1 cellular context compared by ENCODE assay signal in genomic region chr15:70763120-70763949, GRCh38.
TF ChIP-seq lines count a peak whose summit lies in the region.

A gene with protein sequence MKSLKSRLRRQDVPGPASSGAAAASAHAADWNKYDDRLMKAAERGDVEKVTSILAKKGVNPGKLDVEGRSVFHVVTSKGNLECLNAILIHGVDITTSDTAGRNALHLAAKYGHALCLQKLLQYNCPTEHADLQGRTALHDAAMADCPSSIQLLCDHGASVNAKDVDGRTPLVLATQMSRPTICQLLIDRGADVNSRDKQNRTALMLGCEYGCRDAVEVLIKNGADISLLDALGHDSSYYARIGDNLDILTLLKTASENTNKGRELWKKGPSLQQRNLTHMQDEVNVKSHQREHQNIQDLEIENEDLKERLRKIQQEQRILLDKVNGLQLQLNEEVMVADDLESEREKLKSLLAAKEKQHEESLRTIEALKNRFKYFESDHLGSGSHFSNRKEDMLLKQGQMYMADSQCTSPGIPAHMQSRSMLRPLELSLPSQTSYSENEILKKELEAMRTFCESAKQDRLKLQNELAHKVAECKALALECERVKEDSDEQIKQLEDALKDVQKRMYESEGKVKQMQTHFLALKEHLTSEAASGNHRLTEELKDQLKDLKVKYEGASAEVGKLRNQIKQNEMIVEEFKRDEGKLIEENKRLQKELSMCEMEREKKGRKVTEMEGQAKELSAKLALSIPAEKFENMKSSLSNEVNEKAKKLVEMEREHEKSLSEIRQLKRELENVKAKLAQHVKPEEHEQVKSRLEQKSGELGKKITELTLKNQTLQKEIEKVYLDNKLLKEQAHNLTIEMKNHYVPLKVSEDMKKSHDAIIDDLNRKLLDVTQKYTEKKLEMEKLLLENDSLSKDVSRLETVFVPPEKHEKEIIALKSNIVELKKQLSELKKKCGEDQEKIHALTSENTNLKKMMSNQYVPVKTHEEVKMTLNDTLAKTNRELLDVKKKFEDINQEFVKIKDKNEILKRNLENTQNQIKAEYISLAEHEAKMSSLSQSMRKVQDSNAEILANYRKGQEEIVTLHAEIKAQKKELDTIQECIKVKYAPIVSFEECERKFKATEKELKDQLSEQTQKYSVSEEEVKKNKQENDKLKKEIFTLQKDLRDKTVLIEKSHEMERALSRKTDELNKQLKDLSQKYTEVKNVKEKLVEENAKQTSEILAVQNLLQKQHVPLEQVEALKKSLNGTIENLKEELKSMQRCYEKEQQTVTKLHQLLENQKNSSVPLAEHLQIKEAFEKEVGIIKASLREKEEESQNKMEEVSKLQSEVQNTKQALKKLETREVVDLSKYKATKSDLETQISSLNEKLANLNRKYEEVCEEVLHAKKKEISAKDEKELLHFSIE (N-terminal part only) (minus strand): TSS chr15:70763558. CDS start chr15:70763407, 151 bp downstream.

TF ChIP-seq in HEK293, 187 proteins besides CTCF, POLR2A, EP300 and RAD21 (continued from another document):
- TF ChIP-seq HIC1 (tag by site-specific recombination; IDR thresholded peaks at IDR 0.05) (peak; percentile 100), HOXD13 (CRISPR knock-in tag; IDR thresholded peaks at IDR 0.05; ENCODE audit: borderline replicate concordance) (no peak), ZNF138 (tag by site-specific recombination; IDR thresholded peaks at IDR 0.05; ENCODE audit: borderline replicate concordance) (no peak), ZNF777 (tag by site-specific recombination; IDR thresholded peaks at IDR 0.05; ENCODE audit: borderline replicate concordance) (no peak), PRDM10 (tag by site-specific recombination; IDR thresholded peaks at IDR 0.05) (peak; percentile 95), ZNF707 (tag by site-specific recombination; IDR thresholded peaks at IDR 0.05) (no peak), ZFP69B (tag by site-specific recombination; IDR thresholded peaks at IDR 0.05) (peak; percentile 82), ZNF274 (IDR thresholded peaks at IDR 0.05; ENCODE audit: low read length) (no peak), ZNF274 (tag by site-specific recombination; IDR thresholded peaks at IDR 0.05; ENCODE audit: borderline replicate concordance) (no peak), SCRT1 (tag by site-specific recombination; IDR thresholded peaks at IDR 0.05; ENCODE audit: borderline replicate concordance) (peak; percentile 61; the same call in 1 of the 2 replicates), ZNF791 (tag by site-specific recombination; IDR thresholded peaks at IDR 0.05) (no peak), OSR2 (tag by site-specific recombination; IDR thresholded peaks at IDR 0.05) (0 out of 2 replicates have a peak, but pooled peaks have one; percentile 35), ZNF548 (tag by site-specific recombination; IDR thresholded peaks at IDR 0.05) (no peak), ZNF426 (tag by site-specific recombination; IDR thresholded peaks at IDR 0.05) (no peak), ZNF23 (tag by site-specific recombination; IDR thresholded peaks at IDR 0.05; ENCODE audit: borderline replicate concordance) (no peak), ZNF792 (tag by site-specific recombination; IDR thresholded peaks at IDR 0.05) (no peak), ZBTB20 (tag by site-specific recombination; IDR thresholded peaks at IDR 0.05) (peak; percentile 98), ZNF175 (tag by site-specific recombination; IDR thresholded peaks at IDR 0.05) (no peak), ZNF626 (tag by site-specific recombination; IDR thresholded peaks at IDR 0.05) (no peak), ZNF654 (tag by site-specific recombination; IDR thresholded peaks at IDR 0.05; ENCODE audit: low read depth) (no peak), ZNF701 (tag by site-specific recombination; IDR thresholded peaks at IDR 0.05) (no peak)
- TF ChIP-seq, protein P1, sequence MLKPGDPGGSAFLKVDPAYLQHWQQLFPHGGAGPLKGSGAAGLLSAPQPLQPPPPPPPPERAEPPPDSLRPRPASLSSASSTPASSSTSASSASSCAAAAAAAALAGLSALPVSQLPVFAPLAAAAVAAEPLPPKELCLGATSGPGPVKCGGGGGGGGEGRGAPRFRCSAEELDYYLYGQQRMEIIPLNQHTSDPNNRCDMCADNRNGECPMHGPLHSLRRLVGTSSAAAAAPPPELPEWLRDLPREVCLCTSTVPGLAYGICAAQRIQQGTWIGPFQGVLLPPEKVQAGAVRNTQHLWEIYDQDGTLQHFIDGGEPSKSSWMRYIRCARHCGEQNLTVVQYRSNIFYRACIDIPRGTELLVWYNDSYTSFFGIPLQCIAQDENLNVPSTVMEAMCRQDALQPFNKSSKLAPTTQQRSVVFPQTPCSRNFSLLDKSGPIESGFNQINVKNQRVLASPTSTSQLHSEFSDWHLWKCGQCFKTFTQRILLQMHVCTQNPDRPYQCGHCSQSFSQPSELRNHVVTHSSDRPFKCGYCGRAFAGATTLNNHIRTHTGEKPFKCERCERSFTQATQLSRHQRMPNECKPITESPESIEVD (tag by site-specific recombination; IDR thresholded peaks at IDR 0.05), result no peak; the same call in 1 of the 2 replicates
- TF ChIP-seq, protein P2, sequence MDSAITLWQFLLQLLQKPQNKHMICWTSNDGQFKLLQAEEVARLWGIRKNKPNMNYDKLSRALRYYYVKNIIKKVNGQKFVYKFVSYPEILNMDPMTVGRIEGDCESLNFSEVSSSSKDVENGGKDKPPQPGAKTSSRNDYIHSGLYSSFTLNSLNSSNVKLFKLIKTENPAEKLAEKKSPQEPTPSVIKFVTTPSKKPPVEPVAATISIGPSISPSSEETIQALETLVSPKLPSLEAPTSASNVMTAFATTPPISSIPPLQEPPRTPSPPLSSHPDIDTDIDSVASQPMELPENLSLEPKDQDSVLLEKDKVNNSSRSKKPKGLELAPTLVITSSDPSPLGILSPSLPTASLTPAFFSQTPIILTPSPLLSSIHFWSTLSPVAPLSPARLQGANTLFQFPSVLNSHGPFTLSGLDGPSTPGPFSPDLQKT (IDR thresholded peaks at IDR 0.05; ENCODE audit: borderline replicate concordance, low read depth, low read length), result no peak
- TF ChIP-seq, protein P3, sequence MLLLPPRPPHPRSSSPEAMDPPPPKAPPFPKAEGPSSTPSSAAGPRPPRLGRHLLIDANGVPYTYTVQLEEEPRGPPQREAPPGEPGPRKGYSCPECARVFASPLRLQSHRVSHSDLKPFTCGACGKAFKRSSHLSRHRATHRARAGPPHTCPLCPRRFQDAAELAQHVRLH (tag by site-specific recombination; IDR thresholded peaks at IDR 0.05), result no peak
